ENCODE assay signal across 2 cellular contexts in the genomic region with DNA sequence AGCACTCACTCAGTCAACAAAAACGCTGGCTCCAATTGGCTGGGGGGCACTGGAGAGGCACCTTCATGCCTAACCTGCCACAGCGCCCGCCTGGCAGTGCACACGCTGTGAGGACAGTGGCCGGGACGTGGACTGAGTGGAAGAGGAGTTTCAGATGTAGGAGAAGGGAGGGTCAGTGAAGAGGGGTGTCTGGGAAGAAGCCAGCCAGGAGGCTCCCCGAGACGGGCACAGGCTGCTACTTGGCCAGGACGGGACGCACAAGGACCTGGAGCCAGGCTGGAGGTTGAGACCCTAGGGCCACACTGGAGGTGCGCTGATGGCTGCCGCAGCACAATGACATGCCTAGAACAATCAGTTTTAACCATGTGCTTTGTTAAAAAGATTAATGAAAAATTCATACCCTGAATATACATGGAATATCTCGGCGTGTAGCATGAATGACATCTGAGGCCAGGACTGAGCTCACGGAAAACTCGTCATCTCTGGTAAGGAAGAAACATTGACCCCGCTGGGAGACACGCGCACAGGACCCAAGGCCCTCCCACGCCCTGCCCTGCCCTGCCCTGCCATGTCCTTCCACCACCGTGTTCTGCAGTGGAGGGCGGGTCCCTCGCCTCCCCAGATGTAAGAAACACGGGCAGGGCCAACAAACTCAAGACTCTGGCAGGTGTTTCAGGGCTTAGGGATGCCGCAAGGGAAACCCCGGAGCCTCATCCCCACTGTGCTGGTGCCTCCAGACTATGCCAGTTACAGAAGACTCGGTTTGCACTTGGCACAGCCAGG.
TF ChIP-seq lines count a peak whose summit lies in the region.

No MANE protein-coding gene starts in this region.

TF ChIP-seq in IMR-90, 13 proteins besides CTCF, POLR2A, EP300 and RAD21:
- TF ChIP-seq CEBPB (IDR thresholded peaks at IDR 0.05; ENCODE audit: low read depth, low read length) (no peak), RFX5 (IDR thresholded peaks at IDR 0.05; ENCODE audit: low read depth, low read length) (no peak), USF2 (IDR thresholded peaks at IDR 0.05; ENCODE audit: low read depth, low read length) (no peak), BHLHE40 (IDR thresholded peaks at IDR 0.05; ENCODE audit: low read depth, low read length) (no peak), NFE2L2 (IDR thresholded peaks at IDR 0.05; ENCODE audit: low read depth, low read length) (no peak), MXI1 (IDR thresholded peaks at IDR 0.05; ENCODE audit: borderline replicate concordance, low read depth, low read length) (no peak), MAZ (IDR thresholded peaks at IDR 0.05; ENCODE audit: borderline replicate concordance, low read depth, low read length) (no peak)
- TF ChIP-seq, protein P1, sequence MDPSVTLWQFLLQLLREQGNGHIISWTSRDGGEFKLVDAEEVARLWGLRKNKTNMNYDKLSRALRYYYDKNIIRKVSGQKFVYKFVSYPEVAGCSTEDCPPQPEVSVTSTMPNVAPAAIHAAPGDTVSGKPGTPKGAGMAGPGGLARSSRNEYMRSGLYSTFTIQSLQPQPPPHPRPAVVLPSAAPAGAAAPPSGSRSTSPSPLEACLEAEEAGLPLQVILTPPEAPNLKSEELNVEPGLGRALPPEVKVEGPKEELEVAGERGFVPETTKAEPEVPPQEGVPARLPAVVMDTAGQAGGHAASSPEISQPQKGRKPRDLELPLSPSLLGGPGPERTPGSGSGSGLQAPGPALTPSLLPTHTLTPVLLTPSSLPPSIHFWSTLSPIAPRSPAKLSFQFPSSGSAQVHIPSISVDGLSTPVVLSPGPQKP (IDR thresholded peaks at IDR 0.05; ENCODE audit: borderline replicate concordance, low read depth, low read length) = no peak

TF ChIP-seq in GM12878, 131 proteins besides CTCF, POLR2A, EP300 and RAD21:
- TF ChIP-seq ZNF24 (IDR thresholded peaks at IDR 0.05) (no peak), PML (IDR thresholded peaks at IDR 0.05; ENCODE audit: low read length) (no peak), CREB1 (IDR thresholded peaks at IDR 0.05; ENCODE audit: low read depth) (no peak), BRCA1 (IDR thresholded peaks at IDR 0.05; ENCODE audit: low read depth, low read length) (no peak), CBFB (IDR thresholded peaks at IDR 0.05; ENCODE audit: low read depth) (no peak), POLR2AphosphoS5 (IDR thresholded peaks at IDR 0.05; ENCODE audit: low read length) (no peak), FOXM1 (IDR thresholded peaks at IDR 0.05; ENCODE audit: low read depth, low read length) (no peak), ETV6 (conservative IDR thresholded peaks at IDR 0.05 in 1 of 2, IDR thresholded peaks at IDR 0.05 in 1 of 2; ENCODE audit: borderline replicate concordance in 1 of 2, low read depth in 1 of 2) (no peak)
- TF ChIP-seq, protein P2, sequence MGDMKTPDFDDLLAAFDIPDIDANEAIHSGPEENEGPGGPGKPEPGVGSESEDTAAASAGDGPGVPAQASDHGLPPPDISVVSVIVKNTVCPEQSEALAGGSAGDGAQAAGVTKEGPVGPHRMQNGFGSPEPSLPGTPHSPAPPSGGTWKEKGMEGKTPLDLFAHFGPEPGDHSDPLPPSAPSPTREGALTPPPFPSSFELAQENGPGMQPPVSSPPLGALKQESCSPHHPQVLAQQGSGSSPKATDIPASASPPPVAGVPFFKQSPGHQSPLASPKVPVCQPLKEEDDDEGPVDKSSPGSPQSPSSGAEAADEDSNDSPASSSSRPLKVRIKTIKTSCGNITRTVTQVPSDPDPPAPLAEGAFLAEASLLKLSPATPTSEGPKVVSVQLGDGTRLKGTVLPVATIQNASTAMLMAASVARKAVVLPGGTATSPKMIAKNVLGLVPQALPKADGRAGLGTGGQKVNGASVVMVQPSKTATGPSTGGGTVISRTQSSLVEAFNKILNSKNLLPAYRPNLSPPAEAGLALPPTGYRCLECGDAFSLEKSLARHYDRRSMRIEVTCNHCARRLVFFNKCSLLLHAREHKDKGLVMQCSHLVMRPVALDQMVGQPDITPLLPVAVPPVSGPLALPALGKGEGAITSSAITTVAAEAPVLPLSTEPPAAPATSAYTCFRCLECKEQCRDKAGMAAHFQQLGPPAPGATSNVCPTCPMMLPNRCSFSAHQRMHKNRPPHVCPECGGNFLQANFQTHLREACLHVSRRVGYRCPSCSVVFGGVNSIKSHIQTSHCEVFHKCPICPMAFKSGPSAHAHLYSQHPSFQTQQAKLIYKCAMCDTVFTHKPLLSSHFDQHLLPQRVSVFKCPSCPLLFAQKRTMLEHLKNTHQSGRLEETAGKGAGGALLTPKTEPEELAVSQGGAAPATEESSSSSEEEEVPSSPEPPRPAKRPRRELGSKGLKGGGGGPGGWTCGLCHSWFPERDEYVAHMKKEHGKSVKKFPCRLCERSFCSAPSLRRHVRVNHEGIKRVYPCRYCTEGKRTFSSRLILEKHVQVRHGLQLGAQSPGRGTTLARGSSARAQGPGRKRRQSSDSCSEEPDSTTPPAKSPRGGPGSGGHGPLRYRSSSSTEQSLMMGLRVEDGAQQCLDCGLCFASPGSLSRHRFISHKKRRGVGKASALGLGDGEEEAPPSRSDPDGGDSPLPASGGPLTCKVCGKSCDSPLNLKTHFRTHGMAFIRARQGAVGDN (IDR thresholded peaks at IDR 0.05) = no peak
